14 cellular contexts compared by ENCODE assay signal in the genomic region with DNA sequence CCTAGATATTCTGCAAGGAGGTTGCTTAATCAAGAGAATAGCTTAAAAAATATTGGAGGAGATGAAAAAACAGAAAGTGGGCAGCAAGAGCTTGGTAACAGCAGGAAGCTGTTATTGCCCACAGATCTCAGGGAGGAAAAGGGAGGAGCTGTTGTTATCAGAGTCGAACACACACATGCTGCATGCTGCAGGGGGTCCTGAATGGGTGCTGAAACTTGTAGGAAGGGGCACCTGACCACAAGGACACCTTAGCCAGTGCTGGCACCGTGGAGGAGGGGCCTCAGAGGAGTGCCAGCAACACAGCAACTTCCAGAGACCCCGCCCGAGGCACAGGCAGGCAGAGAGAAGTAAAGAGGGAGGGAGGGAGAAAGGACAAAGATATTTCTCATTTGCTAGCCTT.
DNase-seq lines count a peak whose midpoint lies in the region; TF ChIP-seq lines count a peak whose summit lies in the region.
"Had no signal": no experiment of that assay in that cellular context is flagged by ENCODE, and none has a peak within 500 bp of the region (broad histone marks: within the 10 kb centered on the region; RNA-seq: fewer than 3 reads in every experiment).

No MANE protein-coding gene starts in this region.

- H3K9me3 ChIP-seq in trophoblast cell (ENCODE audit: insufficient read depth, low read depth, low read length), result no peaks in the 10 kb centered on the region
- H3K9me3 ChIP-seq in vagina, result no peaks in the 10 kb centered on the region
- H3K9me3 ChIP-seq: gastroesophageal sphincter, Peyer's patch had no signal

- no peak overlapping the region for H3K23ac ChIP-seq in trophoblast cell (ENCODE audit: low read length)

- no peaks in the 10 kb centered on the region for H3K4me1 ChIP-seq in trophoblast cell (ENCODE audit: control insufficient read depth in 1 of 2, insufficient read depth in 2 of 2, low read length in 2 of 2)
- no peaks in the 10 kb centered on the region for H3K4me1 ChIP-seq in vagina
- H3K4me1 ChIP-seq: gastroesophageal sphincter, Peyer's patch had no signal

- intact Hi-C loops in vagina (cut with DNase I), result no loop called here

- no peak overlapping the region for H3K4ac ChIP-seq in trophoblast cell (ENCODE audit: low read depth, low read length)

- H2AFZ ChIP-seq in trophoblast cell (ENCODE audit: insufficient read depth, low read length, poor library complexity), result no peak overlapping the region
- H2AFZ ChIP-seq: GM23338 had no signal

- no peak overlapping the region for H4K91ac ChIP-seq in trophoblast cell (ENCODE audit: low read depth, low read length)

- no peak overlapping the region for H3K27ac ChIP-seq in trophoblast cell (ENCODE audit: low read depth, low read length)
- no peak overlapping the region for H3K27ac ChIP-seq in vagina
- H3K27ac ChIP-seq: gastroesophageal sphincter, Peyer's patch had no signal

- no peak for TF ChIP-seq POLR2A in vagina (IDR thresholded peaks at IDR 0.05)

- no CpG with 5 or more reads among the region's 4 CpGs for WGBS in trophoblast cell (ENCODE audit: extremely low coverage, insufficient coverage, insufficient read length)

- no peak overlapping the region for H4K12ac ChIP-seq in trophoblast cell (ENCODE audit: low read depth, low read length)

- no peak overlapping the region for H3K14ac ChIP-seq in trophoblast cell (ENCODE audit: low read length)

- no peaks in the 10 kb centered on the region for H3K79me1 ChIP-seq in trophoblast cell (ENCODE audit: low read length)

- H3K36me3 ChIP-seq in trophoblast cell (ENCODE audit: control insufficient read depth in 1 of 2, insufficient read depth in 2 of 2, low read length in 2 of 2) (no peaks in the 10 kb centered on the region), vagina (no peaks in the 10 kb centered on the region)
- H3K36me3 ChIP-seq: gastroesophageal sphincter, Peyer's patch had no signal

- H3K9ac ChIP-seq in trophoblast cell (ENCODE audit: low read length), result no peak overlapping the region

- DNase-seq in activated gamma-delta T cell treated with Interleukin-2 at 50 U/mL for 16 hours, result peak; percentile 10
- DNase-seq in activated gamma-delta T cell (lab: John Stamatoyannopoulos, UW), result no peak
- DNase-seq in OCI-M2 (lab: John Stamatoyannopoulos, UW; ENCODE audit: unreplicated experiment), result peak; percentile 39
- peak; percentile 63 for DNase-seq in activated effector memory CD4-positive, alpha-beta T cell treated with anti-CD3 and anti-CD28 coated beads, Interleukin-2, amount 50 U/mL, for 16 hours
- no peak for DNase-seq in trophoblast cell
- no peak for DNase-seq in NCI-H2227 treated with DMSO at 0.1 percent for 48 hours (lab: John Stamatoyannopoulos, UW)
- DNase-seq in SHP77 (lab: John Stamatoyannopoulos, UW), result no peak
- no peak for DNase-seq in vagina (ENCODE audit: extremely low spot score in 2 of 2)
- DNase-seq: DMS79 treated with DMSO at 0.1 percent for 48 hours, NCI-H345, Peyer's patch had no signal

- H3K4me3 ChIP-seq in trophoblast cell (ENCODE audit: low read depth, low read length) (peak overlapping the region; percentile 39), vagina (no peak overlapping the region)
- H3K4me3 ChIP-seq: gastroesophageal sphincter, GM12878, GM23338, Peyer's patch had no signal

- H3K18ac ChIP-seq in trophoblast cell (ENCODE audit: low read length), result no peak overlapping the region

- H3K27me3 ChIP-seq in trophoblast cell (ENCODE audit: insufficient read depth, low read length) (no peaks in the 10 kb centered on the region), vagina (no peaks in the 10 kb centered on the region)
- H3K27me3 ChIP-seq: gastroesophageal sphincter, Peyer's patch had no signal

- H2AK5ac ChIP-seq in trophoblast cell (ENCODE audit: low read length), result no peak overlapping the region

- no peak overlapping the region for H2BK120ac ChIP-seq in trophoblast cell (ENCODE audit: insufficient read depth, low read length, poor library complexity)

- H4K8ac ChIP-seq in trophoblast cell (ENCODE audit: low read depth, low read length), result no peak overlapping the region

- no peaks in the 10 kb centered on the region for H3K79me2 ChIP-seq in trophoblast cell (ENCODE audit: control insufficient read depth, insufficient read depth, low read length, poor library complexity)

- no peak overlapping the region for H3K4me2 ChIP-seq in trophoblast cell (ENCODE audit: low read length)
- H3K4me2 ChIP-seq: GM23338 had no signal

- no peak for TF ChIP-seq CTCF in vagina (IDR thresholded peaks at IDR 0.05)

- no peak overlapping the region for H2BK12ac ChIP-seq in trophoblast cell (ENCODE audit: low read length)

- H2BK5ac ChIP-seq in trophoblast cell (ENCODE audit: low read depth, low read length, poor library complexity), result no peak overlapping the region

Comparison
In these comparisons a context has a peak if more than half of its experiments do, and no peak if none do; other contexts are left out.
1. DNase-seq: peak in activated gamma-delta T cell treated with Interleukin-2 at 50 U/mL for 16 hours (single experiment), OCI-M2 (single experiment) and activated effector memory CD4-positive, alpha-beta T cell treated with anti-CD3 and anti-CD28 coated beads, Interleukin-2, amount 50 U/mL, for 16 hours (single experiment); none in activated gamma-delta T cell (single experiment), trophoblast cell (0 of 2), NCI-H2227 treated with DMSO at 0.1 percent for 48 hours (single experiment), SHP77 (0 of 2) and vagina (0 of 2).